1 cellular context compared by ENCODE assay signal in the genomic region with DNA sequence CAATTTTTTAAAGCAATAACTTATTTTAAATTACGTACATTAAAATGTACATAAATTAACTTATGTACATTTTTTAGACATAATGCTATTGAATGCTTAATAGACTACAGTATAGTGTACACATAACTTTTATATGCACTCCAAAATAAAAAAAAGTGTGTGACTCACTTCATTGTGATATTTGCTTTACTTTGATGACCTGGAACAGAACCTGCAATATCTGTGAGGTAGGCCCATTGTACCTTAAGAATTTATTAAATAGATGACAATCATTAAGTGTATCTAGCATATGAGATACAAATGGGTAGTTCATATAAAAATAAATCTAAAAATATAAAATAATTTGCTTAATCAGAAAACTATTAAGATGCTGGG.
TF ChIP-seq lines count a peak whose summit lies in the region.

No MANE protein-coding gene starts in this region.

TF ChIP-seq in HepG2, 621 proteins besides CTCF, POLR2A, EP300 and RAD21 (continued from another document):
- TF ChIP-seq, protein P1, sequence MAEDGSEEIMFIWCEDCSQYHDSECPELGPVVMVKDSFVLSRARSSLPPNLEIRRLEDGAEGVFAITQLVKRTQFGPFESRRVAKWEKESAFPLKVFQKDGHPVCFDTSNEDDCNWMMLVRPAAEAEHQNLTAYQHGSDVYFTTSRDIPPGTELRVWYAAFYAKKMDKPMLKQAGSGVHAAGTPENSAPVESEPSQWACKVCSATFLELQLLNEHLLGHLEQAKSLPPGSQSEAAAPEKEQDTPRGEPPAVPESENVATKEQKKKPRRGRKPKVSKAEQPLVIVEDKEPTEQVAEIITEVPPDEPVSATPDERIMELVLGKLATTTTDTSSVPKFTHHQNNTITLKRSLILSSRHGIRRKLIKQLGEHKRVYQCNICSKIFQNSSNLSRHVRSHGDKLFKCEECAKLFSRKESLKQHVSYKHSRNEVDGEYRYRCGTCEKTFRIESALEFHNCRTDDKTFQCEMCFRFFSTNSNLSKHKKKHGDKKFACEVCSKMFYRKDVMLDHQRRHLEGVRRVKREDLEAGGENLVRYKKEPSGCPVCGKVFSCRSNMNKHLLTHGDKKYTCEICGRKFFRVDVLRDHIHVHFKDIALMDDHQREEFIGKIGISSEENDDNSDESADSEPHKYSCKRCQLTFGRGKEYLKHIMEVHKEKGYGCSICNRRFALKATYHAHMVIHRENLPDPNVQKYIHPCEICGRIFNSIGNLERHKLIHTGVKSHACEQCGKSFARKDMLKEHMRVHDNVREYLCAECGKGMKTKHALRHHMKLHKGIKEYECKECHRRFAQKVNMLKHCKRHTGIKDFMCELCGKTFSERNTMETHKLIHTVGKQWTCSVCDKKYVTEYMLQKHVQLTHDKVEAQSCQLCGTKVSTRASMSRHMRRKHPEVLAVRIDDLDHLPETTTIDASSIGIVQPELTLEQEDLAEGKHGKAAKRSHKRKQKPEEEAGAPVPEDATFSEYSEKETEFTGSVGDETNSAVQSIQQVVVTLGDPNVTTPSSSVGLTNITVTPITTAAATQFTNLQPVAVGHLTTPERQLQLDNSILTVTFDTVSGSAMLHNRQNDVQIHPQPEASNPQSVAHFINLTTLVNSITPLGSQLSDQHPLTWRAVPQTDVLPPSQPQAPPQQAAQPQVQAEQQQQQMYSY (CRISPR knock-in tag; IDR thresholded peaks at IDR 0.05) = no peak
- no peak for TF ChIP-seq KMT2B (CRISPR knock-in tag; IDR thresholded peaks at IDR 0.05)
TF ChIP-seq in HepG2: peak in this region for 0.
